Comparison of ENCODE assay signal across 20 cellular contexts in genomic region chr6:121383478-121383877, GRCh38. TPM values are rescaled to one million over a fixed set of nuclear protein-coding genes. Genes with fewer than 3 reads are reported as not detected.
"Had no signal": no experiment of that assay in that cellular context is flagged by ENCODE, and none has a peak within 500 bp of the region (broad histone marks: within the 10 kb centered on the region; RNA-seq: fewer than 3 reads in every experiment).

No MANE protein-coding gene starts in this region.

- H3K4me1 ChIP-seq: ascending aorta had no signal

- H3K36me3 ChIP-seq: ascending aorta, MG63 had no signal

- H3K27me3 ChIP-seq: ascending aorta, MG63 had no signal

- DNase-seq: activated B cell treated with CpG ODN at 0.5 μM for 24 hours; activated CD4-positive, alpha-beta memory T cell treated with anti-CD3 and anti-CD28 coated beads, Interleukin-2, amount 10 ng/mL, durations not matched to agents 7 days and 5 days; activated CD4-positive, alpha-beta T cell treated with anti-CD3 and anti-CD28 coated beads for 1 hour; activated CD4-positive, alpha-beta T cell treated with anti-CD3 and anti-CD28 coated beads, Interleukin-2, amount 10 ng/mL, durations not matched to agents 24 days and 14 days; activated naive CD4-positive, alpha-beta T cell; activated T-cell treated with anti-CD3 and anti-CD28 coated beads for 4 hours; amniotic stem cell; MG63; MV-4-11; NCI-H1092 treated with DMSO at 0.1 percent for 48 hours; NCI-H1436; NCI-H1694 treated with DMSO at 0.1 percent for 48 hours; NCI-H2029 treated with DMSO at 0.1 percent for 48 hours; NCI-H345; NCI-H510A; NCI-H526 treated with DMSO at 0.1 percent for 48 hours; SHP77; T-helper 1 cell had no signal

- H3K4me3 ChIP-seq: ascending aorta, MG63 had no signal

- H3K27ac ChIP-seq: ascending aorta had no signal

- H3K9me3 ChIP-seq: ascending aorta, MG63 had no signal

RNA-seq across cellular contexts. Expression of gene GJA1, which starts 52.0 kb away (rescaled TPM):
- total RNA-seq: activated B cell treated with CpG ODN at 0.5 μM for 24 hours; activated CD4-positive, alpha-beta memory T cell treated with anti-CD3 and anti-CD28 coated beads, Interleukin-2, amount 10 ng/mL, durations not matched to agents 7 days and 5 days; activated CD4-positive, alpha-beta T cell treated with anti-CD3 and anti-CD28 coated beads, Interleukin-2, amount 10 ng/mL, durations not matched to agents 24 days and 14 days; OCI-LY7 had no signal
